2 cellular contexts compared by ENCODE assay signal in the genomic region with DNA sequence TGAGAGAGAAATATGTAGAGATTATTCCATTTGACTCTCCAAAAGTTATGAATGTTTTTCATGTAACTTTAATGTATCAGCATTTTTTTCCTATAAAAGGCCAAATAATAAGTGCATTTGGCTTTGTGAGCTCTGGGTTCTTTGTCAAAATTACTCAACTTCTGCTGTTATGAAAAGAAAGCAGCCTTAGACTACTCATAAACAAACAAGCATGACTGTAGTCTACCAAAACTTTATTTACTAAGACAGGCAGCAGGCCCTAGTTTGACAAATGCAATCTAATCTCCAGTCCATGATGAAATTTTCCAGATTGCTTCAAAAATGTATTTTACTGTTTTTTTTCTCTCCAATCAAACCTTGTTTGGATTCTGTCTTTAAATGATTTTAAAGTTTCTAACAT.
TF ChIP-seq lines count a peak whose summit lies in the region.

No MANE protein-coding gene starts in this region.

TF ChIP-seq in liver, 16 proteins besides CTCF, POLR2A, EP300 and RAD21:
- TF ChIP-seq TAF1 (conservative IDR thresholded peaks at IDR 0.05) (no peak), NR2F2 (IDR thresholded peaks at IDR 0.05) (peak; percentile 41), HNF4G (IDR thresholded peaks at IDR 0.05) (no peak), FOXA1 (IDR thresholded peaks at IDR 0.05) (no peak), SP1 (IDR thresholded peaks at IDR 0.05) (no peak), RXRA (IDR thresholded peaks at IDR 0.05) (no peak)
- TF ChIP-seq, protein P1, sequence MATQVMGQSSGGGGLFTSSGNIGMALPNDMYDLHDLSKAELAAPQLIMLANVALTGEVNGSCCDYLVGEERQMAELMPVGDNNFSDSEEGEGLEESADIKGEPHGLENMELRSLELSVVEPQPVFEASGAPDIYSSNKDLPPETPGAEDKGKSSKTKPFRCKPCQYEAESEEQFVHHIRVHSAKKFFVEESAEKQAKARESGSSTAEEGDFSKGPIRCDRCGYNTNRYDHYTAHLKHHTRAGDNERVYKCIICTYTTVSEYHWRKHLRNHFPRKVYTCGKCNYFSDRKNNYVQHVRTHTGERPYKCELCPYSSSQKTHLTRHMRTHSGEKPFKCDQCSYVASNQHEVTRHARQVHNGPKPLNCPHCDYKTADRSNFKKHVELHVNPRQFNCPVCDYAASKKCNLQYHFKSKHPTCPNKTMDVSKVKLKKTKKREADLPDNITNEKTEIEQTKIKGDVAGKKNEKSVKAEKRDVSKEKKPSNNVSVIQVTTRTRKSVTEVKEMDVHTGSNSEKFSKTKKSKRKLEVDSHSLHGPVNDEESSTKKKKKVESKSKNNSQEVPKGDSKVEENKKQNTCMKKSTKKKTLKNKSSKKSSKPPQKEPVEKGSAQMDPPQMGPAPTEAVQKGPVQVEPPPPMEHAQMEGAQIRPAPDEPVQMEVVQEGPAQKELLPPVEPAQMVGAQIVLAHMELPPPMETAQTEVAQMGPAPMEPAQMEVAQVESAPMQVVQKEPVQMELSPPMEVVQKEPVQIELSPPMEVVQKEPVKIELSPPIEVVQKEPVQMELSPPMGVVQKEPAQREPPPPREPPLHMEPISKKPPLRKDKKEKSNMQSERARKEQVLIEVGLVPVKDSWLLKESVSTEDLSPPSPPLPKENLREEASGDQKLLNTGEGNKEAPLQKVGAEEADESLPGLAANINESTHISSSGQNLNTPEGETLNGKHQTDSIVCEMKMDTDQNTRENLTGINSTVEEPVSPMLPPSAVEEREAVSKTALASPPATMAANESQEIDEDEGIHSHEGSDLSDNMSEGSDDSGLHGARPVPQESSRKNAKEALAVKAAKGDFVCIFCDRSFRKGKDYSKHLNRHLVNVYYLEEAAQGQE (IDR thresholded peaks at IDR 0.05): no peak
- TF ChIP-seq, protein P2, sequence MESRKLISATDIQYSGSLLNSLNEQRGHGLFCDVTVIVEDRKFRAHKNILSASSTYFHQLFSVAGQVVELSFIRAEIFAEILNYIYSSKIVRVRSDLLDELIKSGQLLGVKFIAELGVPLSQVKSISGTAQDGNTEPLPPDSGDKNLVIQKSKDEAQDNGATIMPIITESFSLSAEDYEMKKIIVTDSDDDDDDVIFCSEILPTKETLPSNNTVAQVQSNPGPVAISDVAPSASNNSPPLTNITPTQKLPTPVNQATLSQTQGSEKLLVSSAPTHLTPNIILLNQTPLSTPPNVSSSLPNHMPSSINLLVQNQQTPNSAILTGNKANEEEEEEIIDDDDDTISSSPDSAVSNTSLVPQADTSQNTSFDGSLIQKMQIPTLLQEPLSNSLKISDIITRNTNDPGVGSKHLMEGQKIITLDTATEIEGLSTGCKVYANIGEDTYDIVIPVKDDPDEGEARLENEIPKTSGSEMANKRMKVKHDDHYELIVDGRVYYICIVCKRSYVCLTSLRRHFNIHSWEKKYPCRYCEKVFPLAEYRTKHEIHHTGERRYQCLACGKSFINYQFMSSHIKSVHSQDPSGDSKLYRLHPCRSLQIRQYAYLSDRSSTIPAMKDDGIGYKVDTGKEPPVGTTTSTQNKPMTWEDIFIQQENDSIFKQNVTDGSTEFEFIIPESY (IDR thresholded peaks at IDR 0.05): no peak
TF ChIP-seq in liver: peak in this region for 1.

TF ChIP-seq in HepG2, 621 proteins besides CTCF, POLR2A, EP300 and RAD21:
- no peak for TF ChIP-seq NR2F1 (CRISPR knock-in tag; IDR thresholded peaks at IDR 0.05)
- no peak for TF ChIP-seq HNF4A (CRISPR knock-in tag; IDR thresholded peaks at IDR 0.05)
- no peak for TF ChIP-seq POLR2G (IDR thresholded peaks at IDR 0.05; ENCODE audit: low read depth, low read length)
- no peak for TF ChIP-seq ZBTB7B (CRISPR knock-in tag; IDR thresholded peaks at IDR 0.05)
- no peak for TF ChIP-seq HNRNPUL1 (IDR thresholded peaks at IDR 0.05; ENCODE audit: low read depth, low read length)
- TF ChIP-seq, protein P3, sequence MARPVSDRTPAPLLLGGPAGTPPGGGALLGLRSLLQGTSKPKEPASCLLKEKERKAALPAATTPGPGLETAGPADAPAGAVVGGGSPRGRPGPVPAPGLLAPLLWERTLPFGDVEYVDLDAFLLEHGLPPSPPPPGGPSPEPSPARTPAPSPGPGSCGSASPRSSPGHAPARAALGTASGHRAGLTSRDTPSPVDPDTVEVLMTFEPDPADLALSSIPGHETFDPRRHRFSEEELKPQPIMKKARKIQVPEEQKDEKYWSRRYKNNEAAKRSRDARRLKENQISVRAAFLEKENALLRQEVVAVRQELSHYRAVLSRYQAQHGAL (CRISPR knock-in tag; IDR thresholded peaks at IDR 0.05; ENCODE audit: not compliant biosample characterization): no peak
- TF ChIP-seq RXRA (CRISPR knock-in tag; IDR thresholded peaks at IDR 0.05): no peak
- TF ChIP-seq, protein P4, sequence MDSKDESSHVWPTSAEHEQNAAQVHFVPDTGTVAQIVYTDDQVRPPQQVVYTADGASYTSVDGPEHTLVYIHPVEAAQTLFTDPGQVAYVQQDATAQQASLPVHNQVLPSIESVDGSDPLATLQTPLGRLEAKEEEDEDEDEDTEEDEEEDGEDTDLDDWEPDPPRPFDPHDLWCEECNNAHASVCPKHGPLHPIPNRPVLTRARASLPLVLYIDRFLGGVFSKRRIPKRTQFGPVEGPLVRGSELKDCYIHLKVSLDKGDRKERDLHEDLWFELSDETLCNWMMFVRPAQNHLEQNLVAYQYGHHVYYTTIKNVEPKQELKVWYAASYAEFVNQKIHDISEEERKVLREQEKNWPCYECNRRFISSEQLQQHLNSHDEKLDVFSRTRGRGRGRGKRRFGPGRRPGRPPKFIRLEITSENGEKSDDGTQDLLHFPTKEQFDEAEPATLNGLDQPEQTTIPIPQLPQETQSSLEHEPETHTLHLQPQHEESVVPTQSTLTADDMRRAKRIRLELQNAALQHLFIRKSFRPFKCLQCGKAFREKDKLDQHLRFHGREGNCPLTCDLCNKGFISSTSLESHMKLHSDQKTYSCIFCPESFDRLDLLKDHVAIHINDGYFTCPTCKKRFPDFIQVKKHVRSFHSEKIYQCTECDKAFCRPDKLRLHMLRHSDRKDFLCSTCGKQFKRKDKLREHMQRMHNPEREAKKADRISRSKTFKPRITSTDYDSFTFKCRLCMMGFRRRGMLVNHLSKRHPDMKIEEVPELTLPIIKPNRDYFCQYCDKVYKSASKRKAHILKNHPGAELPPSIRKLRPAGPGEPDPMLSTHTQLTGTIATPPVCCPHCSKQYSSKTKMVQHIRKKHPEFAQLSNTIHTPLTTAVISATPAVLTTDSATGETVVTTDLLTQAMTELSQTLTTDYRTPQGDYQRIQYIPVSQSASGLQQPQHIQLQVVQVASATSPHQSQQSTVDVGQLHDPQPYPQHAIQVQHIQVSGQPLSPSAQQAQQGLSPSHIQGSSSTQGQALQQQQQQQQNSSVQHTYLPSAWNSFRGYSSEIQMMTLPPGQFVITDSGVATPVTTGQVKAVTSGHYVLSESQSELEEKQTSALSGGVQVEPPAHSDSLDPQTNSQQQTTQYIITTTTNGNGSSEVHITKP (CRISPR knock-in tag; IDR thresholded peaks at IDR 0.05; ENCODE audit: low read depth): no peak
- no peak for TF ChIP-seq JUND (CRISPR knock-in tag; IDR thresholded peaks at IDR 0.05)
- no peak for TF ChIP-seq ZNF10 (CRISPR knock-in tag; IDR thresholded peaks at IDR 0.05; ENCODE audit: borderline replicate concordance, low read depth)
- TF ChIP-seq ZNF720 (CRISPR knock-in tag; IDR thresholded peaks at IDR 0.05): no peak
- no peak for TF ChIP-seq MATR3 (CRISPR knock-in tag; IDR thresholded peaks at IDR 0.05)
